8 cellular contexts compared by ENCODE assay signal in genomic region chr17:28717578-28718316, GRCh38. TPM values are rescaled to one million over a fixed set of nuclear protein-coding genes. Genes with fewer than 3 reads are reported as not detected.
A peak's percentile ranks its signal among the peaks of the same experiment; 100 is the strongest.
DNase-seq lines count a peak whose midpoint lies in the region; ATAC-seq, FAIRE-seq and TF ChIP-seq lines count a peak whose summit lies in the region.

A gene with protein sequence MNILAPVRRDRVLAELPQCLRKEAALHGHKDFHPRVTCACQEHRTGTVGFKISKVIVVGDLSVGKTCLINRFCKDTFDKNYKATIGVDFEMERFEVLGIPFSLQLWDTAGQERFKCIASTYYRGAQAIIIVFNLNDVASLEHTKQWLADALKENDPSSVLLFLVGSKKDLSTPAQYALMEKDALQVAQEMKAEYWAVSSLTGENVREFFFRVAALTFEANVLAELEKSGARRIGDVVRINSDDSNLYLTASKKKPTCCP (minus strand): TSS chr17:28717868. CDS start chr17:28717266, 602 bp downstream.

- H3K27ac ChIP-seq in PC-9, result peak within 1 kb of the TSS; percentile 82
- H3K27ac ChIP-seq in kidney (ENCODE audit: low read depth in 2 of 2, low read length in 2 of 2), result peak within 1 kb of the TSS; percentile 89 to 91
- peak within 1 kb of the TSS in 1 of 2 donors; percentile 95 for H3K27ac ChIP-seq in small intestine (ENCODE audit: low read depth in 1 of 2, low read length in 1 of 2)

- H3K9ac ChIP-seq in kidney (ENCODE audit: low read length in 2 of 2), result peak within 1 kb of the TSS; percentile 27 to 82

- H3K36me3 ChIP-seq in PC-9 (ENCODE audit: low read depth) (peaks cover 30% of the 10 kb centered on the region), kidney (ENCODE audit: control insufficient read depth in 1 of 2, insufficient read depth in 2 of 2, low read length in 2 of 2) (peaks cover 15 to 22% of the 10 kb centered on the region in 2 donors), small intestine (ENCODE audit: control insufficient read depth in 2 of 2, insufficient read depth in 2 of 2, low read length in 2 of 2) (peaks cover 0 to 3% of the 10 kb centered on the region in 2 donors)

- H3K4me3 ChIP-seq in PC-9 (peak within 1 kb of the TSS; percentile 87), kidney (ENCODE audit: low read length in 2 of 2) (peak within 1 kb of the TSS; percentile 66 to 73), small intestine (ENCODE audit: low read depth in 1 of 2, low read length in 2 of 2) (peak within 1 kb of the TSS; percentile 16 to 26)

- WGBS in small intestine, 3 donors, result 8 to 23% (median 18%) methylated on average over 34 to 59 of the region's 59 CpGs

- peaks cover 66% of the 10 kb centered on the region for H3F3A ChIP-seq in PC-9 (ENCODE audit: insufficient read depth, low read depth)

- no peaks in the 10 kb centered on the region for H3K9me2 ChIP-seq in PC-9 (ENCODE audit: insufficient read depth)

- FAIRE-seq in kidney (lab: Jason Lieb, UNC), result no peak
- no peak for FAIRE-seq in small intestine (lab: Jason Lieb, UNC)

- no peak for ATAC-seq in GM21526 (IDR thresholded peaks at IDR 0.05; ENCODE audit: low FRiP score, unreplicated experiment)

- BruUV-seq in PC-9 (replicated peaks; lab: Mats Ljungman, UMichigan), result no TSS peak

- H3K27me3 ChIP-seq in PC-9 (ENCODE audit: insufficient read depth, low read depth), result no peaks in the 10 kb centered on the region
- H3K27me3 ChIP-seq in small intestine (ENCODE audit: control insufficient read depth in 2 of 2, insufficient read depth in 2 of 2, low read length in 2 of 2), result peaks cover 0 to 3% of the 10 kb centered on the region in 2 donors

- CTCF ChIA-PET in PC-9 (lab: Charles Lee), result no interaction called here

- peak; percentile 47 for TF ChIP-seq POLR2A in GM15510 (IDR thresholded peaks at IDR 0.05; ENCODE audit: borderline replicate concordance, extremely low read depth, insufficient read length)

- H2AFZ ChIP-seq in PC-9, result peak within 1 kb of the TSS; percentile 91

- H3K4me2 ChIP-seq in PC-9, result peak within 1 kb of the TSS; percentile 97

- DNase-seq in AG08396 (ENCODE audit: low spot score), result peak; percentile 80
- peak; percentile 74 to 93 for DNase-seq in PC-9
- no peak for DNase-seq in cerebellum (ENCODE audit: low spot score)
- DNase-seq in kidney, result peak; percentile 95
- DNase-seq in small intestine, result no peak
- no peak for DNase-seq in 8988T

- POLR2A ChIA-PET in PC-9 (lab: Charles Lee; ENCODE audit: unreplicated experiment), result no interaction called here

- no peak; the same call in 1 of the 2 replicates for TF ChIP-seq CTCF in PC-9 (conservative IDR thresholded peaks at IDR 0.05)
- TF ChIP-seq CTCF in kidney (IDR thresholded peaks at IDR 0.05; ENCODE audit: borderline replicate concordance, extremely low read depth, insufficient read depth), result peak; percentile 27

- H3K9me3 ChIP-seq in PC-9 (ENCODE audit: insufficient read depth, low read depth) (no peaks in the 10 kb centered on the region), kidney (ENCODE audit: control insufficient read depth in 1 of 2, low read length in 2 of 2) (no peaks in the 10 kb centered on the region), small intestine (ENCODE audit: control insufficient read depth, low read depth) (no peaks in the 10 kb centered on the region)

- H3K79me2 ChIP-seq in PC-9 (ENCODE audit: low read depth), result peaks cover 61% of the 10 kb centered on the region

- peaks cover 21% of the 10 kb centered on the region for H4K20me1 ChIP-seq in PC-9 (ENCODE audit: insufficient read depth)

- intact Hi-C loops in PC-9 (cut with micrococcal nuclease; ENCODE audit: unreplicated experiment), result loop anchor here (2.0 to 5.0 kb wide), 2 partner anchors 185 to 233 kb away; partner anchors contain the start of genes DHRS13 and PHF12
- intact Hi-C loops in kidney (cut with DNase I), result no loop called here

- peaks cover 35% of the 10 kb centered on the region for H3K4me1 ChIP-seq in PC-9 (replicated peaks; ENCODE audit: insufficient read depth)
- H3K4me1 ChIP-seq in kidney (ENCODE audit: control insufficient read depth in 1 of 2, insufficient read depth in 1 of 2, low read depth in 1 of 2, low read length in 2 of 2), result peaks cover 18 to 37% of the 10 kb centered on the region in 2 donors
- H3K4me1 ChIP-seq in small intestine (ENCODE audit: control insufficient read depth in 2 of 2, insufficient read depth in 1 of 2, low read depth in 1 of 2, low read length in 1 of 2), result peaks cover 0 to 2% of the 10 kb centered on the region in 2 donors

RNA-seq across cellular contexts. Expression of the gene that starts here (rescaled TPM):
- 161 and 174 TPM in 2 replicates for total RNA-seq in PC-9 (2021)
- total RNA-seq in cerebellum, result 17.4 TPM
- 119 TPM for total RNA-seq in kidney
- 128 TPM for polyA plus RNA-seq in kidney (ENCODE audit: insufficient read depth, low read depth, low replicate concordance)
- polyA plus RNA-seq in small intestine, result 10 to 100 TPM in 2 of 3 donors, 1 to 10 TPM in 1; 4.2 to 33.5 (median 31.0) TPM

Comparison
In these comparisons a context has a peak if more than half of its experiments do, and no peak if none do; other contexts are left out.
1. DNase-seq: peak in AG08396 (single experiment), PC-9 (2 of 2) and kidney (single experiment); none in cerebellum (single experiment), small intestine (single experiment) and 8988T (single experiment).
2. H3K4me3 ChIP-seq: peak in every context shown above with its lines; median percentile 87 in PC-9; 70 in kidney; 21 in small intestine.